ENCODE assay signal across 23 cellular contexts in genomic region chr1:156033011-156033410, GRCh38. TPM values are rescaled to one million over a fixed set of nuclear protein-coding genes. Genes with fewer than 3 reads are reported as not detected.
A peak's percentile ranks its signal among the peaks of the same experiment; 100 is the strongest.
DNase-seq lines count a peak whose midpoint lies in the region; ATAC-seq, FAIRE-seq and TF ChIP-seq lines count a peak whose summit lies in the region.
"Had no signal": no experiment of that assay in that cellular context is flagged by ENCODE, and none has a peak within 500 bp of the region (broad histone marks: within the 10 kb centered on the region; RNA-seq: fewer than 3 reads in every experiment).

No MANE protein-coding gene starts in this region.

- POLR2A ChIA-PET in HepG2 (lab: Yijun Ruan, JAX) = no interaction called here

- FAIRE-seq in HepG2 (lab: Jason Lieb, UNC) = no peak
- FAIRE-seq: keratinocyte had no signal

- 87% methylated on average over 4 of the region's 6 CpGs for WGBS in right lobe of liver (ENCODE audit: insufficient coverage, low coverage, low lambda C conversion rate, missing lambda C conversion rate)
- 75% methylated on average over 6 of the region's 6 CpGs for WGBS in HepG2 (ENCODE audit: low lambda C conversion rate)

- no peak overlapping the region for H3K4me2 ChIP-seq in HepG2 (ENCODE audit: low read depth, low read length)
- H3K4me2 ChIP-seq: neural progenitor cell had no signal

- no peak for TF ChIP-seq RAD21 in HepG2 (CRISPR knock-in tag; IDR thresholded peaks at IDR 0.05)

- no peaks in the 10 kb centered on the region for H3K79me2 ChIP-seq in HepG2 (ENCODE audit: insufficient read depth, low read length)

- intact Hi-C loops in right lobe of liver (cut with DNase I) = no loop called here
- intact Hi-C loops in HepG2 (cut with micrococcal nuclease; ENCODE audit: unreplicated experiment) = no loop called here

- H3K27ac ChIP-seq in right lobe of liver = no peak overlapping the region
- H3K27ac ChIP-seq in HepG2 (ENCODE audit: extremely low read length, insufficient read depth, low read length) = no peak overlapping the region
- H3K27ac ChIP-seq: lower lobe of right lung, neural progenitor cell, tibial nerve had no signal

- no peak overlapping the region for H3K9ac ChIP-seq in HepG2 (ENCODE audit: insufficient read depth, low read depth, low read length)
- H3K9ac ChIP-seq: neural progenitor cell had no signal

- DNase-seq in right lobe of liver (no peak), HepG2 (ENCODE audit: low spot score) (no peak), brain pericyte (ENCODE audit: low read depth, low spot score) (peak; percentile 44), foreskin fibroblast (peak; percentile 45 to 66), OCI-M1 (lab: John Stamatoyannopoulos, UW) (no peak), NK-92 (lab: John Stamatoyannopoulos, UW; ENCODE audit: unreplicated experiment) (no peak), T-helper 2 cell (no peak)
- DNase-seq in activated effector memory CD4-positive, alpha-beta T cell treated with anti-CD3 and anti-CD28 coated beads, Interleukin-2, amount 50 U/mL, for 16 hours = no peak
- DNase-seq: 8988T; activated CD4-positive, alpha-beta T cell treated with anti-CD3 and anti-CD28 coated beads, Interleukin-2, amount 10 ng/mL, durations not matched to agents 7 days and 5 days; activated naive CD4-positive, alpha-beta T cell treated with anti-CD3 and anti-CD28 coated beads, Interleukin-2, amount 50 U/mL, for 16 hours; aorta; BE2C; effector memory CD4-positive, alpha-beta T cell; H9; lower lobe of right lung; NCI-H1092; NCI-H1930; NCI-H2227 treated with DMSO at 0.1 percent for 48 hours had no signal

- H3K4me1 ChIP-seq in right lobe of liver (no peaks in the 10 kb centered on the region), HepG2 (ENCODE audit: insufficient read depth, low read length) (no peaks in the 10 kb centered on the region)
- H3K4me1 ChIP-seq: BE2C, neural progenitor cell, tibial nerve had no signal

- no peak for TF ChIP-seq CTCF in right lobe of liver (IDR thresholded peaks at IDR 0.05)
- no peak for TF ChIP-seq CTCF in HepG2 (CRISPR knock-in tag; IDR thresholded peaks at IDR 0.05)
- TF ChIP-seq CTCF in foreskin fibroblast (IDR thresholded peaks at IDR 0.05; ENCODE audit: low read depth, low read length) = no peak

- H4K20me1 ChIP-seq in HepG2 (ENCODE audit: insufficient read depth, low read length) = no peaks in the 10 kb centered on the region

- TF ChIP-seq POLR2A in right lobe of liver (IDR thresholded peaks at IDR 0.05) = no peak
- no peak for TF ChIP-seq POLR2A in HepG2 (IDR thresholded peaks at IDR 0.05; ENCODE audit: insufficient read depth in 1 of 2, low read depth in 2 of 2, low read length in 2 of 2)

- no TSS peak for BruUV-seq in HepG2 (replicated peaks; lab: Mats Ljungman, UMichigan)

- TF ChIP-seq EP300 in HepG2 (IDR thresholded peaks at IDR 0.05; ENCODE audit: low read depth in 2 of 2, low read length in 2 of 2) (no peak), HepG2 (CRISPR knock-in tag; IDR thresholded peaks at IDR 0.05; ENCODE audit: borderline replicate concordance) (no peak)

- H3K9me3 ChIP-seq in right lobe of liver = no peaks in the 10 kb centered on the region
- no peaks in the 10 kb centered on the region for H3K9me3 ChIP-seq in HepG2 (ENCODE audit: low read length)
- H3K9me3 ChIP-seq: BE2C, lower lobe of right lung, tibial nerve had no signal

- H2AFZ ChIP-seq in HepG2 (ENCODE audit: low read length) = no peak overlapping the region
- H2AFZ ChIP-seq: neural progenitor cell had no signal

- H3K27me3 ChIP-seq in right lobe of liver (no peaks in the 10 kb centered on the region), HepG2 (ENCODE audit: control insufficient read depth in 1 of 2, insufficient read depth in 2 of 2, low read length in 2 of 2) (no peaks in the 10 kb centered on the region)
- H3K27me3 ChIP-seq: BE2C, neural progenitor cell, tibial nerve had no signal

- peaks cover 0 to 13% (median 0%) of the 10 kb centered on the region in 4 donors for H3K36me3 ChIP-seq in right lobe of liver
- H3K36me3 ChIP-seq in HepG2 (replicated peaks in 1 of 2; ENCODE audit: control insufficient read depth in 1 of 2, insufficient read depth in 2 of 2, low read length in 2 of 2) = peaks cover 2 to 7% of the 10 kb centered on the region in 2 experiments; a peak in 3 of 5 replicates
- H3K36me3 ChIP-seq: neural progenitor cell had no signal

- CTCF ChIA-PET in HepG2 (lab: Yijun Ruan, JAX; ENCODE audit: low intra/inter-chr PET ratio, low total read pairs) = no interaction called here

- H3K4me3 ChIP-seq in right lobe of liver = no peak overlapping the region
- H3K4me3 ChIP-seq in HepG2 (replicated peaks in 1 of 3; ENCODE audit: insufficient read depth in 1 of 3, low read depth in 2 of 3, low read length in 3 of 3) = no peak overlapping the region
- H3K4me3 ChIP-seq in foreskin fibroblast (ENCODE audit: low read depth in 1 of 2, low read length in 2 of 2) = no peak overlapping the region
- H3K4me3 ChIP-seq: lower lobe of right lung, neural progenitor cell, tibial nerve had no signal

- in situ Hi-C loops in HepG2 (cut with HindIII; ENCODE audit: extremely low pct_ligation_motif_present, low pct_unique_long_range_greater_than_20kb) = no loop called here

- ATAC-seq in right lobe of liver (peak; percentile 37 to 71 (median 48)), HepG2 (no peak)
- ATAC-seq: lower lobe of right lung had no signal

RNA-seq across cellular contexts. Expression of gene SSR2, which starts 12.3 kb away (rescaled TPM):
- total RNA-seq in right lobe of liver (100 to 1,000 TPM in 4 of 6 experiments, 10 to 100 TPM in 2; 59.5 to 227 (median 103) TPM), HepG2 (2016; rRNA removed; fragmentation: Illumina TruSeq; extraction: Trizol) (150 and 284 TPM in 2 replicates)
- 92.7 and 103 TPM in 2 replicates for total RNA-seq in HepG2 (2016; cell fraction: cytosol; rRNA removed; fragmentation: Illumina TruSeq; extraction: Trizol; ENCODE audit: low read depth)
- total RNA-seq in HepG2 (2016; cell fraction: insoluble cytoplasmic fraction; rRNA removed; fragmentation: Illumina TruSeq; extraction: Trizol) = 138 and 293 TPM in 2 replicates
- total RNA-seq in HepG2 (2016; cell fraction: membrane; rRNA removed; fragmentation: Illumina TruSeq; extraction: Trizol) = 147 and 165 TPM in 2 replicates
- 188 and 211 TPM in 2 replicates for total RNA-seq in HepG2 (2016; cell fraction: nucleus; rRNA removed; fragmentation: Illumina TruSeq; extraction: Trizol)
- 442 and 461 TPM in 2 replicates for polyA plus RNA-seq in HepG2 (2011; rRNA removed)
- polyA plus RNA-seq in HepG2 (2011; cell fraction: cytosol; rRNA removed) = 664 and 870 TPM in 2 replicates
- polyA plus RNA-seq in HepG2 (2011; cell fraction: nucleus; rRNA removed) = 174 and 212 TPM in 2 replicates
- polyA plus RNA-seq in HepG2 (2012) = 199 and 208 TPM in 2 replicates
- 105 and 112 TPM in 2 replicates for polyA plus RNA-seq in HepG2 (2016; cell fraction: cytosol; fragmentation: Illumina TruSeq; extraction: Trizol; ENCODE audit: low read depth)
- 153 and 154 TPM in 2 replicates for polyA plus RNA-seq in HepG2 (2016; cell fraction: insoluble cytoplasmic fraction; fragmentation: Illumina TruSeq; extraction: Trizol; ENCODE audit: low read depth)
- polyA plus RNA-seq in HepG2 (2016; cell fraction: membrane; fragmentation: Illumina TruSeq; extraction: Trizol; ENCODE audit: low read depth) = 145 and 154 TPM in 2 replicates
- 326 and 354 TPM in 2 replicates for polyA plus RNA-seq in HepG2 (2016; cell fraction: nucleus; fragmentation: Illumina TruSeq; extraction: Trizol; ENCODE audit: insufficient read depth, low read depth)
- 359 and 489 TPM in 2 replicates for polyA minus RNA-seq in HepG2 (2011; rRNA and poly(A)+ RNA removed; ENCODE audit: low replicate concordance)
- 105 and 115 TPM in 2 replicates for polyA minus RNA-seq in HepG2 (2011; cell fraction: cytosol; rRNA and poly(A)+ RNA removed)
- 44.5 and 56.7 TPM in 2 replicates for polyA minus RNA-seq in HepG2 (2011; cell fraction: nucleus; rRNA and poly(A)+ RNA removed)

RNA-seq across cellular contexts. Expression of gene UBQLN4, which starts 20.6 kb away (rescaled TPM):
- 10 to 100 TPM; 19.0 to 25.5 (median 21.0) TPM for total RNA-seq in right lobe of liver
- total RNA-seq in HepG2 (2016; rRNA removed; fragmentation: Illumina TruSeq; extraction: Trizol) = 31.5 and 33.2 TPM in 2 replicates
- 20.1 and 22.6 TPM in 2 replicates for total RNA-seq in HepG2 (2016; cell fraction: cytosol; rRNA removed; fragmentation: Illumina TruSeq; extraction: Trizol; ENCODE audit: low read depth)
- total RNA-seq in HepG2 (2016; cell fraction: insoluble cytoplasmic fraction; rRNA removed; fragmentation: Illumina TruSeq; extraction: Trizol) = 29.3 and 31.9 TPM in 2 replicates
- total RNA-seq in HepG2 (2016; cell fraction: membrane; rRNA removed; fragmentation: Illumina TruSeq; extraction: Trizol) = 26.2 and 29.2 TPM in 2 replicates
- 21.0 and 23.5 TPM in 2 replicates for total RNA-seq in HepG2 (2016; cell fraction: nucleus; rRNA removed; fragmentation: Illumina TruSeq; extraction: Trizol)
- polyA plus RNA-seq in HepG2 (2011; rRNA removed) = 39.8 and 42.0 TPM in 2 replicates
- 29.0 and 30.8 TPM in 2 replicates for polyA plus RNA-seq in HepG2 (2011; cell fraction: cytosol; rRNA removed)
- polyA plus RNA-seq in HepG2 (2011; cell fraction: nucleus; rRNA removed) = 55.5 and 56.3 TPM in 2 replicates
- 24.3 and 30.2 TPM in 2 replicates for polyA plus RNA-seq in HepG2 (2012)
- polyA plus RNA-seq in HepG2 (2016; cell fraction: cytosol; fragmentation: Illumina TruSeq; extraction: Trizol; ENCODE audit: low read depth) = 6.2 and 6.6 TPM in 2 replicates
- 36.9 and 41.7 TPM in 2 replicates for polyA plus RNA-seq in HepG2 (2016; cell fraction: insoluble cytoplasmic fraction; fragmentation: Illumina TruSeq; extraction: Trizol; ENCODE audit: low read depth)
- polyA plus RNA-seq in HepG2 (2016; cell fraction: membrane; fragmentation: Illumina TruSeq; extraction: Trizol; ENCODE audit: low read depth) = 19.4 and 20.1 TPM in 2 replicates
- polyA plus RNA-seq in HepG2 (2016; cell fraction: nucleus; fragmentation: Illumina TruSeq; extraction: Trizol; ENCODE audit: insufficient read depth, low read depth) = 54.4 and 62.1 TPM in 2 replicates
- polyA minus RNA-seq in HepG2 (2011; rRNA and poly(A)+ RNA removed; ENCODE audit: low replicate concordance) = 59.1 and 110 TPM in 2 replicates
- 20.7 and 24.4 TPM in 2 replicates for polyA minus RNA-seq in HepG2 (2011; cell fraction: cytosol; rRNA and poly(A)+ RNA removed)
- polyA minus RNA-seq in HepG2 (2011; cell fraction: nucleus; rRNA and poly(A)+ RNA removed) = 14.0 and 20.0 TPM in 2 replicates

RNA-seq across cellular contexts. Expression of gene LAMTOR2, which starts 21.6 kb away (rescaled TPM):
- total RNA-seq in right lobe of liver (10 to 100 TPM; 49.4 to 71.0 (median 60.3) TPM), HepG2 (2016; rRNA removed; fragmentation: Illumina TruSeq; extraction: Trizol) (66.4 and 84.0 TPM in 2 replicates)
- total RNA-seq in HepG2 (2016; cell fraction: cytosol; rRNA removed; fragmentation: Illumina TruSeq; extraction: Trizol; ENCODE audit: low read depth) = 39.6 and 58.1 TPM in 2 replicates
- total RNA-seq in HepG2 (2016; cell fraction: insoluble cytoplasmic fraction; rRNA removed; fragmentation: Illumina TruSeq; extraction: Trizol) = 68.2 and 78.9 TPM in 2 replicates
- total RNA-seq in HepG2 (2016; cell fraction: membrane; rRNA removed; fragmentation: Illumina TruSeq; extraction: Trizol) = 45.1 and 68.3 TPM in 2 replicates
- 22.4 and 23.2 TPM in 2 replicates for total RNA-seq in HepG2 (2016; cell fraction: nucleus; rRNA removed; fragmentation: Illumina TruSeq; extraction: Trizol)
- 36.5 and 44.9 TPM in 2 replicates for polyA plus RNA-seq in HepG2 (2011; rRNA removed)
- 45.1 and 65.7 TPM in 2 replicates for polyA plus RNA-seq in HepG2 (2011; cell fraction: cytosol; rRNA removed)
- 14.0 and 16.2 TPM in 2 replicates for polyA plus RNA-seq in HepG2 (2011; cell fraction: nucleus; rRNA removed)
- 28.1 and 35.0 TPM in 2 replicates for polyA plus RNA-seq in HepG2 (2012)
- polyA plus RNA-seq in HepG2 (2016; cell fraction: cytosol; fragmentation: Illumina TruSeq; extraction: Trizol; ENCODE audit: low read depth) = 49.1 and 78.5 TPM in 2 replicates
- polyA plus RNA-seq in HepG2 (2016; cell fraction: insoluble cytoplasmic fraction; fragmentation: Illumina TruSeq; extraction: Trizol; ENCODE audit: low read depth) = 91.2 and 98.7 TPM in 2 replicates
- polyA plus RNA-seq in HepG2 (2016; cell fraction: membrane; fragmentation: Illumina TruSeq; extraction: Trizol; ENCODE audit: low read depth) = 42.8 and 62.9 TPM in 2 replicates
- 45.4 and 50.6 TPM in 2 replicates for polyA plus RNA-seq in HepG2 (2016; cell fraction: nucleus; fragmentation: Illumina TruSeq; extraction: Trizol; ENCODE audit: insufficient read depth, low read depth)
- polyA minus RNA-seq in HepG2 (2011; rRNA and poly(A)+ RNA removed; ENCODE audit: low replicate concordance) = 18.1 and 65.8 TPM in 2 replicates
- polyA minus RNA-seq in HepG2 (2011; cell fraction: cytosol; rRNA and poly(A)+ RNA removed) = 8.4 and 8.6 TPM in 2 replicates
- polyA minus RNA-seq in HepG2 (2011; cell fraction: nucleus; rRNA and poly(A)+ RNA removed) = 6.3 and 9.4 TPM in 2 replicates

RNA-seq across cellular contexts. Expression of gene RAB25, which starts 27.9 kb away (rescaled TPM):
- total RNA-seq in right lobe of liver = 1 to 10 TPM in 2 of 6 experiments, under 1 TPM in 4; 0.40 to 3.2 (median 0.77) TPM
- 0.20 TPM in 1 of 2 replicates, not detected in the other for total RNA-seq in HepG2 (2016; rRNA removed; fragmentation: Illumina TruSeq; extraction: Trizol)
- not detected in 2 replicates for total RNA-seq in HepG2 (2016; cell fraction: cytosol; rRNA removed; fragmentation: Illumina TruSeq; extraction: Trizol; ENCODE audit: low read depth)
- total RNA-seq in HepG2 (2016; cell fraction: insoluble cytoplasmic fraction; rRNA removed; fragmentation: Illumina TruSeq; extraction: Trizol) = 0.17 TPM in 1 of 2 replicates, not detected in the other
- 0.17 TPM in 1 of 2 replicates, not detected in the other for total RNA-seq in HepG2 (2016; cell fraction: membrane; rRNA removed; fragmentation: Illumina TruSeq; extraction: Trizol)
- total RNA-seq in HepG2 (2016; cell fraction: nucleus; rRNA removed; fragmentation: Illumina TruSeq; extraction: Trizol) = not detected in 2 replicates
- 0.12 and 0.22 TPM in 2 replicates for polyA plus RNA-seq in HepG2 (2011; rRNA removed)
- 0.12 and 0.21 TPM in 2 replicates for polyA plus RNA-seq in HepG2 (2011; cell fraction: cytosol; rRNA removed)
- polyA plus RNA-seq in HepG2 (2011; cell fraction: nucleus; rRNA removed) = 0.33 and 0.37 TPM in 2 replicates
- polyA plus RNA-seq in HepG2 (2012) = 0.33 and 0.34 TPM in 2 replicates
- not detected in 2 replicates for polyA plus RNA-seq in HepG2 (2016; cell fraction: cytosol; fragmentation: Illumina TruSeq; extraction: Trizol; ENCODE audit: low read depth)
- polyA plus RNA-seq in HepG2 (2016; cell fraction: insoluble cytoplasmic fraction; fragmentation: Illumina TruSeq; extraction: Trizol; ENCODE audit: low read depth) = not detected in 2 replicates
- polyA plus RNA-seq in HepG2 (2016; cell fraction: membrane; fragmentation: Illumina TruSeq; extraction: Trizol; ENCODE audit: low read depth) = not detected in 2 replicates
- polyA plus RNA-seq in HepG2 (2016; cell fraction: nucleus; fragmentation: Illumina TruSeq; extraction: Trizol; ENCODE audit: insufficient read depth, low read depth) = not detected in 2 replicates
- not detected in 2 replicates for polyA minus RNA-seq in HepG2 (2011; rRNA and poly(A)+ RNA removed; ENCODE audit: low replicate concordance)
- polyA minus RNA-seq in HepG2 (2011; cell fraction: cytosol; rRNA and poly(A)+ RNA removed) = not detected in 2 replicates
- polyA minus RNA-seq in HepG2 (2011; cell fraction: nucleus; rRNA and poly(A)+ RNA removed) = not detected in 2 replicates
- total RNA-seq: aorta, chondrocyte, tibial nerve had no signal

RNA-seq across cellular contexts. Expression of gene MEX3A, which starts 49.3 kb away (rescaled TPM):
- total RNA-seq in right lobe of liver = 1 to 10 TPM in 1 of 6 experiments, under 1 TPM in 5; 0.35 to 1.4 (median 0.83) TPM
- 7.6 TPM in 2 replicates for total RNA-seq in HepG2 (2016; rRNA removed; fragmentation: Illumina TruSeq; extraction: Trizol)
- 1.4 and 2.5 TPM in 2 replicates for total RNA-seq in HepG2 (2016; cell fraction: cytosol; rRNA removed; fragmentation: Illumina TruSeq; extraction: Trizol; ENCODE audit: low read depth)
- 5.3 and 7.9 TPM in 2 replicates for total RNA-seq in HepG2 (2016; cell fraction: insoluble cytoplasmic fraction; rRNA removed; fragmentation: Illumina TruSeq; extraction: Trizol)
- total RNA-seq in HepG2 (2016; cell fraction: membrane; rRNA removed; fragmentation: Illumina TruSeq; extraction: Trizol) = 4.5 and 7.8 TPM in 2 replicates
- total RNA-seq in HepG2 (2016; cell fraction: nucleus; rRNA removed; fragmentation: Illumina TruSeq; extraction: Trizol) = 6.2 and 7.5 TPM in 2 replicates
- 9.0 and 9.1 TPM in 2 replicates for polyA plus RNA-seq in HepG2 (2011; rRNA removed)
- 7.3 and 8.1 TPM in 2 replicates for polyA plus RNA-seq in HepG2 (2011; cell fraction: cytosol; rRNA removed)
- polyA plus RNA-seq in HepG2 (2011; cell fraction: nucleus; rRNA removed) = 11.9 and 12.9 TPM in 2 replicates
- polyA plus RNA-seq in HepG2 (2012) = 4.3 and 9.1 TPM in 2 replicates
- polyA plus RNA-seq in HepG2 (2016; cell fraction: cytosol; fragmentation: Illumina TruSeq; extraction: Trizol; ENCODE audit: low read depth) = 2.9 and 3.3 TPM in 2 replicates
- polyA plus RNA-seq in HepG2 (2016; cell fraction: insoluble cytoplasmic fraction; fragmentation: Illumina TruSeq; extraction: Trizol; ENCODE audit: low read depth) = 10.7 and 11.1 TPM in 2 replicates
- polyA plus RNA-seq in HepG2 (2016; cell fraction: membrane; fragmentation: Illumina TruSeq; extraction: Trizol; ENCODE audit: low read depth) = 4.7 and 6.0 TPM in 2 replicates
- polyA plus RNA-seq in HepG2 (2016; cell fraction: nucleus; fragmentation: Illumina TruSeq; extraction: Trizol; ENCODE audit: insufficient read depth, low read depth) = 14.7 and 15.4 TPM in 2 replicates
- 2.3 and 13.0 TPM in 2 replicates for polyA minus RNA-seq in HepG2 (2011; rRNA and poly(A)+ RNA removed; ENCODE audit: low replicate concordance)
- polyA minus RNA-seq in HepG2 (2011; cell fraction: cytosol; rRNA and poly(A)+ RNA removed) = 10.6 and 11.8 TPM in 2 replicates
- polyA minus RNA-seq in HepG2 (2011; cell fraction: nucleus; rRNA and poly(A)+ RNA removed) = 4.1 and 6.2 TPM in 2 replicates

Comparison
In these comparisons a context has a peak if more than half of its experiments do, and no peak if none do; other contexts are left out.
1. DNase-seq: peak in brain pericyte (single experiment) and foreskin fibroblast (2 of 2); none in right lobe of liver (0 of 3), HepG2 (single experiment), OCI-M1 (single experiment), NK-92 (single experiment), activated effector memory CD4-positive, alpha-beta T cell treated with anti-CD3 and anti-CD28 coated beads, Interleukin-2, amount 50 U/mL, for 16 hours (single experiment) and T-helper 2 cell (0 of 5).